Comparison of ENCODE assay signal across 1 cellular context in the genomic region with DNA sequence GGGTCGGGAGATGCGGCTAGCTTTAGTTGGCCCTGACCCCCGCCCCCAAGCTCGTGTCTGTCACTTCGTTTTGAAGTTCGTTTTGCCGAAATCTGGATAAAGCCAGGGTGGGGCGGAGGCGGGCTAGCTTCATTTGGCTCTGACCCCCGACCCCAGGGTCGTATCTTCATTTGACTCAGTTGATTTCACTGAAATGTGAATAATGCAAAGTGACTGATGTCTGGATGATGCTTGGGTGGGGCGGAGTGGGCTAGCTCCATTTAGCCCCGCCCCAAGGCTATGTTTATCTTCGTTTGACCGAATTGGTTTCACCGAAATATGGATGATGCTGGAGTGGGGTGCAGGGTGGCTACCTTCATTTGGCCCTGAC.
TF ChIP-seq lines count a peak whose summit lies in the region.

No MANE protein-coding gene starts in this region.

TF ChIP-seq in GM12878, 131 proteins besides CTCF, POLR2A, EP300 and RAD21 (continued from another document):
- TF ChIP-seq, protein P1, sequence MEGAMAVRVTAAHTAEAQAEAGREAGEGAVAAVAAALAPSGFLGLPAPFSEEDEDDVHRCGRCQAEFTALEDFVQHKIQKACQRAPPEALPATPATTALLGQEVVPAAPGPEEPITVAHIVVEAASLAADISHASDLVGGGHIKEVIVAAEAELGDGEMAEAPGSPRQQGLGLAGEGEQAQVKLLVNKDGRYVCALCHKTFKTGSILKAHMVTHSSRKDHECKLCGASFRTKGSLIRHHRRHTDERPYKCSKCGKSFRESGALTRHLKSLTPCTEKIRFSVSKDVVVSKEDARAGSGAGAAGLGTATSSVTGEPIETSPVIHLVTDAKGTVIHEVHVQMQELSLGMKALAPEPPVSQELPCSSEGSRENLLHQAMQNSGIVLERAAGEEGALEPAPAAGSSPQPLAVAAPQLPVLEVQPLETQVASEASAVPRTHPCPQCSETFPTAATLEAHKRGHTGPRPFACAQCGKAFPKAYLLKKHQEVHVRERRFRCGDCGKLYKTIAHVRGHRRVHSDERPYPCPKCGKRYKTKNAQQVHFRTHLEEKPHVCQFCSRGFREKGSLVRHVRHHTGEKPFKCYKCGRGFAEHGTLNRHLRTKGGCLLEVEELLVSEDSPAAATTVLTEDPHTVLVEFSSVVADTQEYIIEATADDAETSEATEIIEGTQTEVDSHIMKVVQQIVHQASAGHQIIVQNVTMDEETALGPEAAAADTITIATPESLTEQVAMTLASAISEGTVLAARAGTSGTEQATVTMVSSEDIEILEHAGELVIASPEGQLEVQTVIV (IDR thresholded peaks at IDR 0.05; ENCODE audit: borderline replicate concordance, partially characterized antibody) = no peak
- TF ChIP-seq HCFC1 (IDR thresholded peaks at IDR 0.05; ENCODE audit: low read length) = no peak
- TF ChIP-seq, protein P2, sequence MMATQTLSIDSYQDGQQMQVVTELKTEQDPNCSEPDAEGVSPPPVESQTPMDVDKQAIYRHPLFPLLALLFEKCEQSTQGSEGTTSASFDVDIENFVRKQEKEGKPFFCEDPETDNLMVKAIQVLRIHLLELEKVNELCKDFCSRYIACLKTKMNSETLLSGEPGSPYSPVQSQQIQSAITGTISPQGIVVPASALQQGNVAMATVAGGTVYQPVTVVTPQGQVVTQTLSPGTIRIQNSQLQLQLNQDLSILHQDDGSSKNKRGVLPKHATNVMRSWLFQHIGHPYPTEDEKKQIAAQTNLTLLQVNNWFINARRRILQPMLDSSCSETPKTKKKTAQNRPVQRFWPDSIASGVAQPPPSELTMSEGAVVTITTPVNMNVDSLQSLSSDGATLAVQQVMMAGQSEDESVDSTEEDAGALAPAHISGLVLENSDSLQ (IDR thresholded peaks at IDR 0.05) = 0 out of 2 replicates have a peak, but pooled peaks have one; percentile 4
